Comparison of ENCODE assay signal across 8 cellular contexts in the genomic region with DNA sequence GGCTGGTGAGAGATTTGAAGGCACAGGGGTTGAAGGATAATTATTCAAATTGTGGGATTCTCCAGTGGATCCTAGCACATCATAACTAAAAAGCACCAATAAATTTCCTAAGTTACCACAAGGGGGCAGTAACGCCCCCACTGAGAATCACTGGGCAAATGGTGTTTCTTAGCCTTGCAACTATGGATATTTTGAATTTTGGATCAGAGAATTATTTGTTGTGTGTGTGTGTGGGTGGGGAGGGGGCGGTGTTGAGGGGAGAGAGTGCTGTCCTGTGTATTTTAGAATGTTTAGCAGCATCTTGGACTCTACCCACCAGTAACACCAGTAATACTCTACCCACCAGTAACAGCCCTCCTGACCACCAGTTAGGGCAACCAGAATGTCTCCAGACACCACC.
A peak's percentile ranks its signal among the peaks of the same experiment; 100 is the strongest.
DNase-seq lines count a peak whose midpoint lies in the region; ATAC-seq, FAIRE-seq and TF ChIP-seq lines count a peak whose summit lies in the region.

No MANE protein-coding gene starts in this region.

- H3K27me3 ChIP-seq in RWPE2 (ENCODE audit: insufficient read depth, poor library complexity, severe bottlenecking) (no peaks in the 10 kb centered on the region), foreskin keratinocyte (no peaks in the 10 kb centered on the region), small intestine (ENCODE audit: control insufficient read depth in 2 of 2, insufficient read depth in 2 of 2, low read length in 2 of 2) (no peaks in the 10 kb centered on the region)

- FAIRE-seq in small intestine (lab: Jason Lieb, UNC), result no peak

- H3K4me3 ChIP-seq in RWPE2 (ENCODE audit: severe bottlenecking) (no peak overlapping the region), small intestine (ENCODE audit: low read depth in 1 of 2, low read length in 2 of 2) (no peak overlapping the region)

- ATAC-seq in HG02981 (IDR thresholded peaks at IDR 0.05; ENCODE audit: unreplicated experiment) (peak; percentile 61), RWPE2 (ENCODE audit: low read depth) (no peak), foreskin keratinocyte (peak; percentile 46), GM18519 (IDR thresholded peaks at IDR 0.05; ENCODE audit: low FRiP score, unreplicated experiment) (no peak)

- 22 to 28% (median 25%) methylated on average over 2 of the region's 2 CpGs for WGBS in small intestine, 3 donors

- H3K27ac ChIP-seq in RWPE2 (ENCODE audit: poor library complexity, severe bottlenecking) (no peak overlapping the region), foreskin keratinocyte (no peak overlapping the region), small intestine (ENCODE audit: low read depth in 1 of 2, low read length in 1 of 2) (no peak overlapping the region)

- DNase-seq in A172 (ENCODE audit: low spot score) (peak; percentile 23), G401 (ENCODE audit: low spot score) (peak; percentile 21), RWPE2 (ENCODE audit: low spot score) (no peak), foreskin keratinocyte (no peak), small intestine (peak; percentile 49)
- DNase-seq in stimulated activated naive CD4-positive, alpha-beta T cell (lab: John Stamatoyannopoulos, UW), result no peak

- in situ Hi-C loops in G401 (cut with HindIII; ENCODE audit: low sequenced_read_pairs), result no loop called here

- H3K4me1 ChIP-seq in RWPE2 (ENCODE audit: insufficient read depth, poor library complexity, severe bottlenecking) (no peaks in the 10 kb centered on the region), foreskin keratinocyte (peaks cover 5% of the 10 kb centered on the region), small intestine (ENCODE audit: control insufficient read depth in 2 of 2, insufficient read depth in 1 of 2, low read depth in 1 of 2, low read length in 1 of 2) (no peaks in the 10 kb centered on the region)

- H3K36me3 ChIP-seq in RWPE2 (ENCODE audit: low read depth) (no peaks in the 10 kb centered on the region), small intestine (ENCODE audit: control insufficient read depth in 2 of 2, insufficient read depth in 2 of 2, low read length in 2 of 2) (no peaks in the 10 kb centered on the region)

- TF ChIP-seq CTCF in RWPE2 (IDR thresholded peaks at IDR 0.05; ENCODE audit: poor library complexity, severe bottlenecking), result peak; percentile 90
- TF ChIP-seq CTCF in foreskin keratinocyte (conservative IDR thresholded peaks at IDR 0.05), result peak; percentile 77

- H3K9me3 ChIP-seq in RWPE2 (ENCODE audit: severe bottlenecking), result no peaks in the 10 kb centered on the region
- H3K9me3 ChIP-seq in small intestine (ENCODE audit: control insufficient read depth, low read depth), result no peaks in the 10 kb centered on the region

Comparison
In these comparisons a context has a peak if more than half of its experiments do, and no peak if none do; other contexts are left out.
1. DNase-seq: peak in A172 (single experiment), G401 (single experiment) and small intestine (single experiment); none in RWPE2 (single experiment), foreskin keratinocyte (0 of 2) and stimulated activated naive CD4-positive, alpha-beta T cell (0 of 6).
2. ATAC-seq: peak in HG02981 (single experiment) and foreskin keratinocyte (single experiment); none in RWPE2 (single experiment) and GM18519 (single experiment).